In genomic region chr6:3176562-3177355, GRCh38 we compare ENCODE assay signal across 9 cellular contexts. TPM values are rescaled to one million over a fixed set of nuclear protein-coding genes. Genes with fewer than 3 reads are reported as not detected.
A peak's percentile ranks its signal among the peaks of the same experiment; 100 is the strongest.
DNase-seq lines count a peak whose midpoint lies in the region; ATAC-seq and TF ChIP-seq lines count a peak whose summit lies in the region.
"Had no signal": no experiment of that assay in that cellular context is flagged by ENCODE, and none has a peak within 500 bp of the region (broad histone marks: within the 10 kb centered on the region; RNA-seq: fewer than 3 reads in every experiment).

No MANE protein-coding gene starts in this region.

- H3K9me3 Mint-ChIP-seq in activated naive CD4-positive, alpha-beta T cell treated with anti-CD3 and anti-CD28 coated beads, Interleukin-2, amount 50 U/mL, for 72 hours = no peaks in the 10 kb centered on the region
- H3K9me3 Mint-ChIP-seq in glutamatergic neuron (ENCODE audit: unreplicated experiment) = peaks cover 4% of the 10 kb centered on the region

- H3K4me3 ChIP-seq in DND-41 (ENCODE audit: low read depth in 1 of 2, low read length in 2 of 2) = no peak overlapping the region
- H3K4me3 ChIP-seq in lower leg skin (ENCODE audit: low read depth, poor library complexity, severe bottlenecking) = no peak overlapping the region
- H3K4me3 ChIP-seq: cardiac muscle cell had no signal

- H3K4me1 ChIP-seq in DND-41 (ENCODE audit: insufficient read depth, low read length) = no peaks in the 10 kb centered on the region

- TF ChIP-seq CTCF in DND-41 (IDR thresholded peaks at IDR 0.05; ENCODE audit: borderline replicate concordance, extremely low read depth, low read length, poor library complexity, severe bottlenecking) (no peak), lower leg skin (IDR thresholded peaks at IDR 0.05) (no peak), glutamatergic neuron (IDR thresholded peaks at IDR 0.05; ENCODE audit: partially characterized antibody, unreplicated experiment) (no peak)

- H3K27ac Mint-ChIP-seq in activated naive CD4-positive, alpha-beta T cell treated with anti-CD3 and anti-CD28 coated beads, Interleukin-2, amount 50 U/mL, for 72 hours = no peak overlapping the region
- H3K27ac Mint-ChIP-seq in glutamatergic neuron (ENCODE audit: unreplicated experiment) = no peak overlapping the region

- 80% methylated on average over 20 to 21 of the region's 22 CpGs for WGBS in lower leg skin, 2 donors

- no peaks in the 10 kb centered on the region for H3K9me3 ChIP-seq in DND-41 (ENCODE audit: insufficient read depth, low read length, severe bottlenecking)

- ATAC-seq in DND-41 (ENCODE audit: insufficient read depth, low read depth) (peak; percentile 72; the same call in 2 of the 3 replicates), HG02938 (IDR thresholded peaks at IDR 0.05; ENCODE audit: unreplicated experiment) (no peak), GM19351 (IDR thresholded peaks at IDR 0.05; ENCODE audit: unreplicated experiment) (no peak)
- peak; percentile 82 to 88 for ATAC-seq in activated naive CD4-positive, alpha-beta T cell treated with anti-CD3 and anti-CD28 coated beads, Interleukin-2, amount 50 U/mL, for 72 hours

- intact Hi-C loops in lower leg skin (cut with DNase I; ENCODE audit: low total_unique reads) = no loop called here

- no peak overlapping the region for H3K9ac ChIP-seq in DND-41 (ENCODE audit: low read depth, low read length)

- no peak overlapping the region for H2AFZ ChIP-seq in DND-41 (ENCODE audit: low read depth, low read length)

- H3K36me3 Mint-ChIP-seq in activated naive CD4-positive, alpha-beta T cell treated with anti-CD3 and anti-CD28 coated beads, Interleukin-2, amount 50 U/mL, for 72 hours = no peaks in the 10 kb centered on the region
- peaks cover 10% of the 10 kb centered on the region for H3K36me3 Mint-ChIP-seq in glutamatergic neuron (ENCODE audit: unreplicated experiment)

- no peaks in the 10 kb centered on the region for H3K36me3 ChIP-seq in DND-41 (ENCODE audit: insufficient read depth, low read length)
- H3K36me3 ChIP-seq: cardiac muscle cell had no signal

- peaks cover 8% of the 10 kb centered on the region for H3K4me1 Mint-ChIP-seq in glutamatergic neuron (ENCODE audit: low read depth, unreplicated experiment)

- H3K27ac ChIP-seq in DND-41 (ENCODE audit: low read length) = no peak overlapping the region
- H3K27ac ChIP-seq: cardiac muscle cell had no signal

- H3K4me3 Mint-ChIP-seq in glutamatergic neuron (ENCODE audit: unreplicated experiment) = no peak overlapping the region

- H4K20me1 ChIP-seq in DND-41 (ENCODE audit: insufficient read depth, low read length) = no peaks in the 10 kb centered on the region

- H3K4me2 ChIP-seq in DND-41 (ENCODE audit: insufficient read depth, low read length) = no peak overlapping the region

- DNase-seq in DND-41 = peak; percentile 28
- DNase-seq in NCI-H2196 treated with DMSO at 0.1 percent for 48 hours (lab: John Stamatoyannopoulos, UW; ENCODE audit: unreplicated experiment) = peak; percentile 56
- no peak for DNase-seq in activated naive CD4-positive, alpha-beta T cell treated with anti-CD3 and anti-CD28 coated beads, Interleukin-2, amount 50 U/mL, for 72 hours (ENCODE audit: low spot score in 2 of 2)
- DNase-seq in lower leg skin (ENCODE audit: low spot score in 2 of 2) = peak; percentile 53 to 84
- no peak for DNase-seq in iPS-NIHi11 (ENCODE audit: low spot score)
- DNase-seq in glutamatergic neuron = no peak

- TF ChIP-seq POLR2A in lower leg skin (IDR thresholded peaks at IDR 0.05) = no peak

- no peaks in the 10 kb centered on the region for H3K27me3 ChIP-seq in DND-41 (ENCODE audit: insufficient read depth, low read length, poor library complexity)
- H3K27me3 ChIP-seq: cardiac muscle cell had no signal

- H3K27me3 Mint-ChIP-seq in glutamatergic neuron (ENCODE audit: unreplicated experiment) = peaks cover 6% of the 10 kb centered on the region

- H3K79me2 ChIP-seq in DND-41 (ENCODE audit: insufficient read depth, low read length) = no peaks in the 10 kb centered on the region

RNA-seq across cellular contexts. Expression of gene TUBB2A, which starts 19.4 kb away (rescaled TPM):
- total RNA-seq in activated naive CD4-positive, alpha-beta T cell treated with anti-CD3 and anti-CD28 coated beads, Interleukin-2, amount 50 U/mL, for 72 hours = 1 to 10 TPM; 1.8 to 3.8 TPM
- total RNA-seq in lower leg skin (100 to 1,000 TPM; 104 to 219 (median 142) TPM), glutamatergic neuron (ENCODE audit: unreplicated experiment) (769 TPM)

RNA-seq across cellular contexts. Expression of gene TUBB2B, which starts 50.7 kb away (rescaled TPM):
- total RNA-seq in activated naive CD4-positive, alpha-beta T cell treated with anti-CD3 and anti-CD28 coated beads, Interleukin-2, amount 50 U/mL, for 72 hours = under 1 TPM in 1 of 2 donors, not detected in 1; 0.43 TPM
- total RNA-seq in lower leg skin (10 to 100 TPM in 2 of 4 donors, 1 to 10 TPM in 2; 1.0 to 14.6 (median 7.5) TPM), glutamatergic neuron (ENCODE audit: unreplicated experiment) (1,777 TPM)

RNA-seq across cellular contexts. Expression of gene BPHL, which starts 58.2 kb away (rescaled TPM):
- total RNA-seq in activated naive CD4-positive, alpha-beta T cell treated with anti-CD3 and anti-CD28 coated beads, Interleukin-2, amount 50 U/mL, for 72 hours = 10 to 100 TPM in 1 of 2 donors, 1 to 10 TPM in 1; 6.8 to 15.3 TPM
- total RNA-seq in lower leg skin (10 to 100 TPM; 14.9 to 30.4 (median 23.3) TPM), glutamatergic neuron (ENCODE audit: unreplicated experiment) (72.1 TPM)

Comparison
In these comparisons a context has a peak if more than half of its experiments do, and no peak if none do; other contexts are left out.
1. ATAC-seq: peak in DND-41 (single experiment) and activated naive CD4-positive, alpha-beta T cell treated with anti-CD3 and anti-CD28 coated beads, Interleukin-2, amount 50 U/mL, for 72 hours (2 of 2); none in HG02938 (single experiment) and GM19351 (single experiment).
2. DNase-seq: peak in DND-41 (single experiment), NCI-H2196 treated with DMSO at 0.1 percent for 48 hours (single experiment) and lower leg skin (2 of 2); none in activated naive CD4-positive, alpha-beta T cell treated with anti-CD3 and anti-CD28 coated beads, Interleukin-2, amount 50 U/mL, for 72 hours (0 of 2), iPS-NIHi11 (single experiment) and glutamatergic neuron (single experiment).
3. RNA of gene TUBB2A, which starts 19.4 kb away (total RNA-seq): 769 TPM in glutamatergic neuron (single experiment) and 104 to 219 TPM in lower leg skin; 1.8 to 3.8 TPM in activated naive CD4-positive, alpha-beta T cell treated with anti-CD3 and anti-CD28 coated beads, Interleukin-2, amount 50 U/mL, for 72 hours; every median in the first group is over 10 times any median in the second.
4. RNA of gene TUBB2B, which starts 50.7 kb away (total RNA-seq): 1,777 TPM in glutamatergic neuron (single experiment); 1.0 to 14.6 TPM in lower leg skin and 0.43 TPM in activated naive CD4-positive, alpha-beta T cell treated with anti-CD3 and anti-CD28 coated beads, Interleukin-2, amount 50 U/mL, for 72 hours; every median in the first group is over 100 times any median in the second.